8 cellular contexts compared by ENCODE assay signal in genomic region chr4:176320976-176321361, GRCh38. TPM values are rescaled to one million over a fixed set of nuclear protein-coding genes. Genes with fewer than 3 reads are reported as not detected.
DNase-seq lines count a peak whose midpoint lies in the region; ATAC-seq, FAIRE-seq and TF ChIP-seq lines count a peak whose summit lies in the region.

No MANE protein-coding gene starts in this region.

- peaks cover 9% of the 10 kb centered on the region for H3K23me2 ChIP-seq in H1 (ENCODE audit: low read depth, low read length)

- POLR2A ChIA-PET in H1 (lab: Charles Lee; ENCODE audit: partially characterized antibody): interaction anchor here (0.8 to 1.1 kb wide), 2 partner anchors 12 to 22 kb away, joined by 3 to 5 read pairs; no protein-coding TSS in a partner anchor

- H4K20me1 ChIP-seq in H1 (replicated peaks in 1 of 2; ENCODE audit: control insufficient read depth in 1 of 2, insufficient read depth in 2 of 2, low read length in 2 of 2): peaks cover 0 to 4% of the 10 kb centered on the region in 2 experiments

- DNase-seq in NT2/D1 (ENCODE audit: low read depth, low spot score) (no peak), H1 (ENCODE audit: low read depth in 1 of 2, low spot score in 2 of 2) (no peak), NCI-H1930 (lab: John Stamatoyannopoulos, UW) (no peak), nucleus accumbens (lab: John Stamatoyannopoulos, UW) (no peak), C1 segment of cervical spinal cord (lab: John Stamatoyannopoulos, UW) (no peak)

- TF ChIP-seq POLR2A in H1 (IDR thresholded peaks at IDR 0.05; ENCODE audit: control extremely low read depth in 1 of 2, low read depth in 2 of 2, low read length in 2 of 2): no peak

- 27% methylated on average over 6 of the region's 6 CpGs; no CpG with 5 or more reads in 1 of the 2 experiments for WGBS in H1 (ENCODE audit: extremely low coverage in 1 of 2, insufficient coverage in 1 of 2, insufficient read length in 1 of 2, insufficient replicate concordance in 2 of 2, low coverage in 1 of 2, low lambda C conversion rate in 2 of 2, missing lambda C conversion rate in 1 of 2), 2 experiments

- H3K79me1 ChIP-seq in H1 (ENCODE audit: low read depth, low read length): no peaks in the 10 kb centered on the region

- H3K27ac ChIP-seq in H1 (ENCODE audit: low read depth, low read length): no peak overlapping the region

- TF ChIP-seq CTCF in H1 (IDR thresholded peaks at IDR 0.05; ENCODE audit: control extremely low read depth in 1 of 3, insufficient read depth in 1 of 3, low read depth in 1 of 3, low read length in 3 of 3): no peak

- H3K4me1 ChIP-seq in ES-I3 (ENCODE audit: insufficient read depth, low read length) (no peaks in the 10 kb centered on the region; the same call in 1 of the 2 replicates), NT2/D1 (ENCODE audit: insufficient read depth, insufficient read length) (no peaks in the 10 kb centered on the region), H1 (replicated peaks in 1 of 4; ENCODE audit: control insufficient read depth in 3 of 4, insufficient read depth in 4 of 4, low read length in 3 of 4) (no peaks in the 10 kb centered on the region; a peak in 1 of 7 replicates), neuron (ENCODE audit: insufficient read depth, low read length) (peaks cover 26% of the 10 kb centered on the region)

- H3K23ac ChIP-seq in H1 (ENCODE audit: insufficient read length): no peak overlapping the region

- H3K4me2 ChIP-seq in H1 (ENCODE audit: insufficient read depth in 1 of 2, low read depth in 2 of 2, low read length in 2 of 2): peak overlapping the region; percentile 68 to 70

- CTCF ChIA-PET in H1 (lab: Charles Lee; ENCODE audit: partially characterized antibody): interaction anchor here (0.7 kb wide), 1 partner anchor 367 kb away, joined by 4 read pairs; no protein-coding TSS in a partner anchor

- no peak overlapping the region for H4K91ac ChIP-seq in H1 (replicated peaks; ENCODE audit: insufficient read length, low read length)

- H2BK5ac ChIP-seq in H1 (ENCODE audit: low read depth, low read length): no peak overlapping the region

- H3K9me3 ChIP-seq in ES-I3 (ENCODE audit: control insufficient read depth, insufficient read depth, low read length) (no peaks in the 10 kb centered on the region), NT2/D1 (ENCODE audit: insufficient read depth, low read length) (no peaks in the 10 kb centered on the region), H1 (ENCODE audit: insufficient read depth in 2 of 2, low read depth in 1 of 2, low read length in 1 of 2) (no peaks in the 10 kb centered on the region), neuron (ENCODE audit: low read length) (no peaks in the 10 kb centered on the region)

- H3K4ac ChIP-seq in H1 (replicated peaks; ENCODE audit: insufficient read length, low read depth, low read length): no peak overlapping the region

- H3K18ac ChIP-seq in H1 (ENCODE audit: extremely low read depth, low read length): no peak overlapping the region

- no peak overlapping the region for H3K14ac ChIP-seq in H1 (ENCODE audit: insufficient read length)

- FAIRE-seq in H1 (lab: Jason Lieb, UNC): no peak

- no peaks in the 10 kb centered on the region for H3K27me3 ChIP-seq in NT2/D1 (ENCODE audit: insufficient read depth, insufficient read length)
- no peaks in the 10 kb centered on the region for H3K27me3 ChIP-seq in H1 (replicated peaks in 1 of 4; ENCODE audit: control insufficient read depth in 3 of 4, extremely low read depth in 1 of 4, insufficient read depth in 3 of 4, low read length in 3 of 4)
- no peaks in the 10 kb centered on the region for H3K27me3 ChIP-seq in neuron (ENCODE audit: insufficient read depth, low read length)

- no peak for TF ChIP-seq RAD21 in H1 (IDR thresholded peaks at IDR 0.05 in 1 of 2, conservative IDR thresholded peaks at IDR 0.05 in 1 of 2; ENCODE audit: low read depth in 2 of 2, low read length in 2 of 2)

- no peak for TF ChIP-seq EP300 in H1 (IDR thresholded peaks at IDR 0.05; ENCODE audit: borderline replicate concordance in 1 of 2, low read depth in 2 of 2, low read length in 2 of 2)

- no peak overlapping the region for H2AFZ ChIP-seq in H1 (ENCODE audit: low read length)
- H2AFZ ChIP-seq in neuron (ENCODE audit: low read depth, low read length): no peak overlapping the region

- H3K9ac ChIP-seq in ES-I3 (ENCODE audit: low read depth, low read length) (peak overlapping the region; percentile 90), NT2/D1 (ENCODE audit: insufficient read length, low read depth) (peak overlapping the region; percentile 98), H1 (replicated peaks in 1 of 4; ENCODE audit: extremely low read depth in 1 of 4, low read depth in 3 of 4, low read length in 3 of 4) (peak overlapping the region in 1 of 4 experiments; percentile 90; a peak in 2 of 7 replicates)

- H2BK15ac ChIP-seq in H1 (ENCODE audit: low read length): no peak overlapping the region

- no peak overlapping the region for H2BK120ac ChIP-seq in H1 (replicated peaks; ENCODE audit: low read depth, low read length)

- H3K4me3 ChIP-seq in NT2/D1 (ENCODE audit: insufficient read length, low read depth) (peak overlapping the region; percentile 90), H1 (ENCODE audit: extremely low read depth in 1 of 4, insufficient read depth in 2 of 4, low read depth in 3 of 4, low read length in 4 of 4) (peak overlapping the region; percentile 75 to 99 (median 92)), neuron (ENCODE audit: low read length) (peak overlapping the region; percentile 100)

- H2BK12ac ChIP-seq in H1 (ENCODE audit: low read depth, low read length): no peak overlapping the region

- no peaks in the 10 kb centered on the region for H3K36me3 ChIP-seq in ES-I3 (ENCODE audit: insufficient read depth, low read length)
- peaks cover 19% of the 10 kb centered on the region for H3K36me3 ChIP-seq in NT2/D1 (ENCODE audit: insufficient read depth, insufficient read length, low read length)
- no peaks in the 10 kb centered on the region for H3K36me3 ChIP-seq in H1 (ENCODE audit: control insufficient read depth in 2 of 4, insufficient read depth in 4 of 4, low read length in 3 of 4)
- H3K36me3 ChIP-seq in neuron (ENCODE audit: insufficient read depth, low read length): peaks cover 3% of the 10 kb centered on the region

- no peak overlapping the region for H4K8ac ChIP-seq in H1 (ENCODE audit: extremely low read depth, insufficient read depth, low read length)

- no peak overlapping the region for H2AK5ac ChIP-seq in H1 (ENCODE audit: low read depth, low read length)

- peaks cover 3 to 54% of the 10 kb centered on the region in 2 experiments for H3K79me2 ChIP-seq in H1 (ENCODE audit: control insufficient read depth in 1 of 2, insufficient read depth in 2 of 2, low read length in 2 of 2)

- no peak for ATAC-seq in GM18873 (IDR thresholded peaks at IDR 0.05; ENCODE audit: low FRiP score, unreplicated experiment)

- H3K56ac ChIP-seq in H1 (replicated peaks; ENCODE audit: insufficient read length, low read depth, low read length): no peak overlapping the region

- H2BK20ac ChIP-seq in H1 (ENCODE audit: low read length): no peak overlapping the region

- no peak overlapping the region for H4K5ac ChIP-seq in H1 (ENCODE audit: insufficient read length, low read depth, low read length)

TF ChIP-seq in H1, 55 proteins besides CTCF, POLR2A, EP300 and RAD21 (continues in another document):
- TF ChIP-seq NRF1 (IDR thresholded peaks at IDR 0.05; ENCODE audit: low read depth, low read length) (no peak), CHD1 (IDR thresholded peaks at IDR 0.05; ENCODE audit: low read depth, low read length) (no peak), JUN (IDR thresholded peaks at IDR 0.05; ENCODE audit: low read depth, low read length) (no peak), FOSL1 (IDR thresholded peaks at IDR 0.05; ENCODE audit: insufficient read depth, low read depth, low read length) (no peak), TCF12 (IDR thresholded peaks at IDR 0.05; ENCODE audit: low read depth, low read length) (no peak), GTF2F1 (IDR thresholded peaks at IDR 0.05; ENCODE audit: borderline replicate concordance, low read depth, low read length) (no peak), POLR2AphosphoS5 (IDR thresholded peaks at IDR 0.05; ENCODE audit: low read depth, low read length) (no peak), RXRA (IDR thresholded peaks at IDR 0.05; ENCODE audit: insufficient read depth, low read depth, low read length) (no peak), ASH2L (IDR thresholded peaks at IDR 0.05; ENCODE audit: low read length) (no peak), CBX8 (IDR thresholded peaks at IDR 0.05; ENCODE audit: borderline replicate concordance, low read depth, low read length) (no peak), CHD2 (IDR thresholded peaks at IDR 0.05; ENCODE audit: low read length) (no peak)

RNA-seq across cellular contexts. Expression of gene SPCS3, which starts 1.2 kb away (rescaled TPM):
- 107 and 117 TPM in 2 replicates for total RNA-seq in H1 (2021; fragmentation: NEBNext Ultra II Directional; extraction: Animal tissue kit (Norgen Biotek cat#: 25700))
- 12.5 and 18.4 TPM in 2 replicates for polyA plus RNA-seq in H1 (2011; rRNA removed)
- polyA plus RNA-seq in H1 (2011; cell fraction: cytosol; rRNA removed): 21.5 TPM
- 24.2 TPM for polyA plus RNA-seq in H1 (2011; cell fraction: nucleus; rRNA removed)
- polyA plus RNA-seq in H1 (2012, experiment 1 of 2): 36.0 to 58.1 TPM (median 38.3 TPM) in 4 replicates
- polyA plus RNA-seq in H1 (2012, experiment 2 of 2): 15.3 TPM
- 72.7 TPM for polyA plus RNA-seq in H1 (2013, experiment 1 of 2)
- polyA plus RNA-seq in H1 (2013, experiment 2 of 2): 78.3 TPM
- 14.2 and 25.4 TPM in 2 replicates for polyA minus RNA-seq in H1 (2011; rRNA and poly(A)+ RNA removed)
- 20.0 TPM for polyA minus RNA-seq in H1 (2011; cell fraction: cytosol; rRNA and poly(A)+ RNA removed)
- 72.5 TPM for polyA minus RNA-seq in H1 (2011; cell fraction: nucleus; rRNA and poly(A)+ RNA removed)

RNA-seq across cellular contexts. Expression of gene ASB5, which starts 51.9 kb away (rescaled TPM):
- total RNA-seq in H1 (2021; fragmentation: NEBNext Ultra II Directional; extraction: Animal tissue kit (Norgen Biotek cat#: 25700)): not detected in 2 replicates
- 0.02 TPM in 1 of 2 replicates, not detected in the other for polyA plus RNA-seq in H1 (2011; rRNA removed)
- not detected for polyA plus RNA-seq in H1 (2011; cell fraction: cytosol; rRNA removed)
- not detected for polyA plus RNA-seq in H1 (2011; cell fraction: nucleus; rRNA removed)
- not detected in 4 replicates for polyA plus RNA-seq in H1 (2012, experiment 1 of 2)
- polyA plus RNA-seq in H1 (2012, experiment 2 of 2): not detected
- polyA plus RNA-seq in H1 (2013, experiment 1 of 2): 0.02 TPM
- 0.02 TPM for polyA plus RNA-seq in H1 (2013, experiment 2 of 2)
- polyA minus RNA-seq in H1 (2011; rRNA and poly(A)+ RNA removed): not detected in 2 replicates
- polyA minus RNA-seq in H1 (2011; cell fraction: cytosol; rRNA and poly(A)+ RNA removed): not detected
- not detected for polyA minus RNA-seq in H1 (2011; cell fraction: nucleus; rRNA and poly(A)+ RNA removed)
